In the genomic region with DNA sequence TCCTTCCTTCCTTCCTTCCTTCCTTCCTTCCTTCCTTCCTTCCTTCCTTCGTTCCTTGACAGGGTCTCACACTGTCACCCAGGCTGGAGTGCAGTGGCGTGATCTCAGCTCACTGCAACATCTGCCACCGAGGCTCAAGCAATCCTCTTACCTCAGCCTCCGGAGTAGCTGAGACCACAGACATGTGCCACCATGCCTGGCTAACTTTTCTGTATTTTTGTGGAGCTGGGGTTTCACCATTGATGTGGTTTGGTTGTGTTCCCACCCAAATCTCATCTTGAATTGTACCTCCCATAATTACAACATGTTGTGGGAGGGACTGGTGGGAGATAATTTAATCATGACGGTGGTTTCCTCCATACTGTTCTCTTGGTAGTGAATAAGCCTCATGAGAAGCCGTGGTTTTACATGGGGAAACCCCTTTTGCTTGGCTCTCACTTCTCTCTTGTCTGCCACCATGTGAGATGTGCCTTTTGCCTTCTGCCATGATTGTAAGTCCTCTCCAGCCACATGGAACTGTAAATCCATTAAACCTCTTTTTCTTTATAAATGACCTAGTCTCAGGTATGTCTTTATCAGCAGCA, we compare ENCODE assay signal across 22 cellular contexts.
"Had no signal": no experiment of that assay in that cellular context is flagged by ENCODE, and none has a peak within 500 bp of the region (broad histone marks: within the 10 kb centered on the region; RNA-seq: fewer than 3 reads in every experiment).

No MANE protein-coding gene starts in this region.

- H3K36me3 ChIP-seq: esophagus muscularis mucosa, gastroesophageal sphincter, right atrium auricular region, sigmoid colon, tibial artery, upper lobe of left lung, uterus had no signal

- H3K27ac Mint-ChIP-seq: mesothelial cell of epicardium; natural killer cell; stimulated activated naive CD8-positive, alpha-beta T cell treated with anti-CD3 and anti-CD28 coated beads, Interleukin-15, Interleukin-2, amounts not matched to agents 100 ng/mL and 50 ng/mL, for 24 hours had no signal

- H3K4me3 ChIP-seq: dorsolateral prefrontal cortex, esophagus muscularis mucosa, gastroesophageal sphincter, right atrium auricular region, sigmoid colon, skin epidermis, tibial artery, upper lobe of left lung, uterus had no signal

- H3K9me3 ChIP-seq: esophagus muscularis mucosa, gastroesophageal sphincter, right atrium auricular region, sigmoid colon, tibial artery, upper lobe of left lung, uterus had no signal

- H3K4me1 ChIP-seq: uterus had no signal

- H3K4me3 Mint-ChIP-seq: mesothelial cell of epicardium; natural killer cell; neural crest cell; stimulated activated naive CD8-positive, alpha-beta T cell treated with anti-CD3 and anti-CD28 coated beads, Interleukin-15, Interleukin-2, amounts not matched to agents 100 ng/mL and 50 ng/mL, for 24 hours had no signal

- H3K9me3 Mint-ChIP-seq: mesothelial cell of epicardium, natural killer cell, neural crest cell had no signal

- H3K4me1 Mint-ChIP-seq: mesothelial cell of epicardium, natural killer cell had no signal

- H3K27me3 ChIP-seq: esophagus muscularis mucosa, gastroesophageal sphincter, right atrium auricular region, sigmoid colon, tibial artery, upper lobe of left lung, uterus had no signal

- H3K27ac ChIP-seq: dorsolateral prefrontal cortex, epithelial cell of prostate, esophagus muscularis mucosa, gastroesophageal sphincter, right atrium auricular region, sigmoid colon, skin epidermis, tibial artery, upper lobe of left lung, uterus had no signal

- H3K36me3 Mint-ChIP-seq: mesothelial cell of epicardium, natural killer cell had no signal

- DNase-seq: cortex of kidney; dorsolateral prefrontal cortex; effector memory CD4-positive, alpha-beta T cell; foreskin fibroblast; glutamatergic neuron; islet precursor cell; natural killer cell; posterior cingulate gyrus; sigmoid colon; stimulated activated CD4-positive, alpha-beta T cell treated with anti-CD3 and anti-CD28 coated beads, Interleukin-12 subunit alpha, Interleukin-12 subunit beta, amount 100 ng/mL, for 4 hours; tibial artery; upper lobe of left lung; uterus had no signal

- ATAC-seq: gastroesophageal sphincter, left lobe of liver had no signal
